ENCODE assay signal across 19 cellular contexts in the genomic region with DNA sequence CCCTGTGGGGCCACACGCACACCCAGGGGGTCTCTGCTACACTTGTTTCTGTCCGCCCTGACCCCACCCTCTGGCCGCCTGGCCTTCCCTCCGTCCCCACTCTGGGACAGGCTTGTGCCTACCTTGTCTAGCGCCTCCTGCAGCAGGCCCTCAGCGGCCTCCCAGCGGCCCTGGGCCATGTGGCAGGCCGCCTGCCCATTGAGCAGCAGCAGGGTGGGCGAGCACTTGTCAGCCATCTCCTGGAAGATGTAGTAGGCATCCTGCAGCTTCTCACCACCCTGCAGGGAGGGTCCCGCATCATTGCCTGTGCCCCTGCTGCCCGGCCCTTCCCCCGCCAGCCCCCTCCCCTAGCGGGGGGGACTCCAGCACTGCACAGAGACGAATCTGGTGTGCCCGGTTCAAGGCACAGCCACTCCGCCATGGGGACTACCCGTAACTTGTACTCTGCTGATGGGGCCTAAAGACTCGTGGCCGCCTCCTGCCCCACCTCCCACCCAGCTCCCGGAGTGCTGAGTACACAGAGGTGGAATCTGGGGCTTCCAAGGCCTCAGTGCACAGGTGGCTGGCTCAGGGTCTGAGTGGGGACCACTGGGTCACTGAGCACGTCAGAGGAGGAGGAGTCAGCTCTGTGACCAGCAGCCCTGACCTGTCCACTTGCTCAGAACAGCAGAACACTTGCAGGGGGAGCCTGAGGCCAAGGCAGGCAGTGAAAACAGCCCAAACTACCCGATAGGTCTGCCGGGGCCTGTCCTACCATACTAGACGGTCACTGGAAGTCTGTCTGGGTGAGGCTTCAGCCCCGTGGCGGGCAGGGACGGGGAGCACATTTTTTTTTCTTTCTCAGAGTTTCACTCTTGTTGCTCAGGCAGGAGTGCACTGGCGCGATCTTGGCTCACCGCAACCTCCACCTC. TPM values are rescaled to one million over a fixed set of nuclear protein-coding genes. Genes with fewer than 3 reads are reported as not detected.
"Had no signal": no experiment of that assay in that cellular context is flagged by ENCODE, and none has a peak within 500 bp of the region (broad histone marks: within the 10 kb centered on the region; RNA-seq: fewer than 3 reads in every experiment).

No MANE protein-coding gene starts in this region.

- H3K4me1 Mint-ChIP-seq: activated CD4-positive, alpha-beta T cell treated with anti-CD3 and anti-CD28 coated beads, Interleukin-2, amount 10 ng/mL, durations not matched to agents 24 days and 14 days; central memory CD8-positive, alpha-beta T cell had no signal

- H3K36me3 Mint-ChIP-seq: activated naive CD8-positive, alpha-beta T cell had no signal

- H3K27ac Mint-ChIP-seq: activated CD4-positive, alpha-beta T cell treated with anti-CD3 and anti-CD28 coated beads, Interleukin-2, amount 10 ng/mL, durations not matched to agents 24 days and 14 days; activated naive CD8-positive, alpha-beta T cell; activated T-cell treated with anti-CD3 and anti-CD28 coated beads, Interleukin-2, amount 50 U/mL, for 72 hours had no signal

- H3K27ac ChIP-seq: epithelial cell of prostate, left lung, neutrophil, tibial nerve had no signal

- H3K9me3 Mint-ChIP-seq: activated CD4-positive, alpha-beta T cell treated with anti-CD3 and anti-CD28 coated beads, Interleukin-2, amount 10 ng/mL, durations not matched to agents 24 days and 14 days; activated T-cell treated with anti-CD3 and anti-CD28 coated beads, Interleukin-2, amount 50 U/mL, for 72 hours; central memory CD8-positive, alpha-beta T cell; naive B cell; T-helper 2 cell treated with Interferon-gamma antibody and Interleukin-4, amounts not matched to agents 5 μg/mL and 100 μg/mL, for 36 hours had no signal

- H3K27me3 ChIP-seq: left lung, neutrophil, tibial nerve had no signal

- DNase-seq: activated CD4-positive, alpha-beta T cell treated with anti-CD3 and anti-CD28 coated beads, Interleukin-2, amount 10 ng/mL, durations not matched to agents 24 days and 14 days; activated CD4-positive, CD25-positive, alpha-beta regulatory T cell; activated CD8-positive, alpha-beta memory T cell treated with anti-CD3 and anti-CD28 coated beads, Interleukin-2, amount 50 U/mL, for 48 hours; activated gamma-delta T cell; activated T-cell treated with anti-CD3 and anti-CD28 coated beads, Interleukin-2, amount 50 U/mL, for 72 hours; amniotic stem cell; effector memory CD4-positive, alpha-beta T cell; left lung; mammary epithelial cell; naive B cell; stimulated activated CD4-positive, alpha-beta T cell treated with anti-CD3 and anti-CD28 coated beads, Interleukin-2, amount 100 ng/mL, for 48 hours; stimulated activated naive CD4-positive, alpha-beta T cell had no signal

- ATAC-seq: activated T-cell treated with anti-CD3 and anti-CD28 coated beads, Interleukin-2, amount 50 U/mL, for 72 hours; left lung had no signal

- H3K9me3 ChIP-seq: left lung, neutrophil, tibial nerve had no signal

- H3K4me3 ChIP-seq: left lung, tibial nerve had no signal

- H3K4me3 Mint-ChIP-seq: activated CD4-positive, alpha-beta T cell treated with anti-CD3 and anti-CD28 coated beads, Interleukin-2, amount 10 ng/mL, durations not matched to agents 24 days and 14 days; activated naive CD8-positive, alpha-beta T cell; activated T-cell treated with anti-CD3 and anti-CD28 coated beads, Interleukin-2, amount 50 U/mL, for 72 hours; central memory CD8-positive, alpha-beta T cell; naive B cell; T-helper 2 cell treated with Interferon-gamma antibody and Interleukin-4, amounts not matched to agents 5 μg/mL and 100 μg/mL, for 36 hours had no signal

- H3K4me1 ChIP-seq: left lung had no signal

RNA-seq across cellular contexts. Expression of gene CERS1, which starts 7.4 kb away (rescaled TPM):
- total RNA-seq: activated T-cell treated with anti-CD3 and anti-CD28 coated beads, Interleukin-2, amount 50 U/mL, for 72 hours; subcutaneous adipose tissue had no signal
